22 cellular contexts compared by ENCODE assay signal in genomic region chr14:36260970-36261640, GRCh38. TPM values are rescaled to one million over a fixed set of nuclear protein-coding genes. Genes with fewer than 3 reads are reported as not detected.
A peak's percentile ranks its signal among the peaks of the same experiment; 100 is the strongest.
DNase-seq lines count a peak whose midpoint lies in the region; ATAC-seq, FAIRE-seq and TF ChIP-seq lines count a peak whose summit lies in the region.
"Had no signal": no experiment of that assay in that cellular context is flagged by ENCODE, and none has a peak within 500 bp of the region (broad histone marks: within the 10 kb centered on the region; RNA-seq: fewer than 3 reads in every experiment).

No MANE protein-coding gene starts in this region.

- H3K27ac ChIP-seq in left lung (peak overlapping the region; percentile 2 to 16), upper lobe of right lung (no peak overlapping the region)
- H3K27ac ChIP-seq: 22Rv1; A549; BLaER1 treated with 17β-estradiol and CSF1 and Interleukin-3, amounts not matched to agents 10 nM and 100 nM; C4-2B had no signal

- ATAC-seq in left lung (peak; percentile 44), upper lobe of right lung (peak; percentile 44), GM18870 (IDR thresholded peaks at IDR 0.05; ENCODE audit: unreplicated experiment) (no peak)
- ATAC-seq: A549; CD8-positive, alpha-beta T cell; GM12878 had no signal

- H3K9me3 ChIP-seq in left lung: no peaks in the 10 kb centered on the region
- no peaks in the 10 kb centered on the region for H3K9me3 ChIP-seq in upper lobe of right lung
- H3K9me3 ChIP-seq: A549, Caco-2 had no signal

- intact Hi-C loops in left lung (cut with DNase I) (no loop called here), upper lobe of right lung (cut with DNase I) (no loop called here)

- DNase-seq in HTR-8/SVneo (ENCODE audit: insufficient read length, low spot score) (no peak), left lung (no peak), upper lobe of right lung (no peak), SW 1271 (lab: John Stamatoyannopoulos, UW) (no peak)
- DNase-seq: AML-193; Caco-2; Calu3; CD4-positive, alpha-beta T cell; CD8-positive, alpha-beta T cell; DMS53; DMS79; DND-41; EL; GDM1 had no signal

- H3K4me1 ChIP-seq in left lung (peaks cover 0 to 5% of the 10 kb centered on the region in 2 donors), upper lobe of right lung (peaks cover 8% of the 10 kb centered on the region)
- H3K4me1 ChIP-seq: A549, Caco-2 had no signal

- H3K36me3 ChIP-seq in left lung (no peaks in the 10 kb centered on the region), upper lobe of right lung (no peaks in the 10 kb centered on the region)
- H3K36me3 ChIP-seq: BLaER1 treated with 17β-estradiol and CSF1 and Interleukin-3, amounts not matched to agents 10 nM and 100 nM had no signal

- no peak for TF ChIP-seq CTCF in left lung (IDR thresholded peaks at IDR 0.05)
- no peak for TF ChIP-seq CTCF in upper lobe of right lung (IDR thresholded peaks at IDR 0.05)

- H3K4me3 ChIP-seq in left lung (no peak overlapping the region), upper lobe of right lung (no peak overlapping the region)
- H3K4me3 ChIP-seq: A549; BLaER1 treated with 17β-estradiol and CSF1 and Interleukin-3, amounts not matched to agents 10 nM and 100 nM; GM12878 had no signal

- FAIRE-seq in HTR-8/SVneo (lab: Jason Lieb, UNC): peak; percentile 33
- FAIRE-seq: A549, D721Med, GM12878, GM12892 had no signal

- H3K27me3 ChIP-seq in left lung: no peaks in the 10 kb centered on the region
- no peaks in the 10 kb centered on the region for H3K27me3 ChIP-seq in upper lobe of right lung
- H3K27me3 ChIP-seq: BLaER1 treated with 17β-estradiol and CSF1 and Interleukin-3, amounts not matched to agents 10 nM and 100 nM had no signal

RNA-seq across cellular contexts. Expression of gene MBIP, which starts 59.3 kb away (rescaled TPM):
- total RNA-seq in left lung (100 to 1,000 TPM in 1 of 2 donors, 10 to 100 TPM in 1; 85.1 to 140 TPM), upper lobe of right lung (119 TPM)
